ENCODE assay signal across 8 cellular contexts in genomic region chr15:59501531-59502113, GRCh38.
A peak's percentile ranks its signal among the peaks of the same experiment; 100 is the strongest.
DNase-seq lines count a peak whose midpoint lies in the region; ATAC-seq and TF ChIP-seq lines count a peak whose summit lies in the region.

No MANE protein-coding gene starts in this region.

- POLR2A ChIA-PET in CD4-positive, alpha-beta memory T cell (lab: Charles Lee; ENCODE audit: partially characterized antibody), result no interaction called here

- DNase-seq in EH (ENCODE audit: low read depth), result peak; percentile 56
- DNase-seq in HFFc6, result peak; percentile 52
- peak; percentile 43 for DNase-seq in SHP77 treated with DMSO at 0.1 percent for 48 hours (lab: John Stamatoyannopoulos, UW)
- no peak for DNase-seq in esophagus squamous epithelium (lab: John Stamatoyannopoulos, UW)
- DNase-seq in progenitor cell of endocrine pancreas (ENCODE audit: low spot score, unreplicated experiment), result peak; percentile 23
- DNase-seq in CD4-positive, alpha-beta memory T cell, result no peak

- H3K4me1 ChIP-seq in esophagus squamous epithelium, result no peaks in the 10 kb centered on the region
- no peaks in the 10 kb centered on the region for H3K4me1 ChIP-seq in CD4-positive, alpha-beta memory T cell (ENCODE audit: insufficient read depth, low read length)

- WGBS in esophagus squamous epithelium, 2 donors, result 37% methylated on average over 5 of the region's 5 CpGs

- CTCF ChIA-PET in CD4-positive, alpha-beta memory T cell (lab: Charles Lee; ENCODE audit: partially characterized antibody), result interaction anchor here (0.7 to 3.2 kb wide), 5 partner anchors 9 to 1274 kb away, joined by 3 to 16 read pairs (median 3); no protein-coding TSS in a partner anchor

- H3K4me3 Mint-ChIP-seq in HFFc6, result no peak overlapping the region
- no peak overlapping the region for H3K4me3 Mint-ChIP-seq in progenitor cell of endocrine pancreas (ENCODE audit: low read depth)
- no peak overlapping the region for H3K4me3 Mint-ChIP-seq in CD4-positive, alpha-beta memory T cell

- H3K27ac Mint-ChIP-seq in HFFc6 (no peak overlapping the region), progenitor cell of endocrine pancreas (no peak overlapping the region)
- H3K27ac Mint-ChIP-seq in CD4-positive, alpha-beta memory T cell, result no peak overlapping the region

- H3K4me3 ChIP-seq in esophagus squamous epithelium, result no peak overlapping the region
- no peak overlapping the region for H3K4me3 ChIP-seq in CD4-positive, alpha-beta memory T cell (ENCODE audit: low read length in 2 of 2)

- no peaks in the 10 kb centered on the region for H3K27me3 ChIP-seq in esophagus squamous epithelium
- no peaks in the 10 kb centered on the region for H3K27me3 ChIP-seq in CD4-positive, alpha-beta memory T cell (ENCODE audit: insufficient read depth, low read length)

- TF ChIP-seq CTCF in HFFc6 (IDR thresholded peaks at IDR 0.05) (peak; percentile 80), esophagus squamous epithelium (IDR thresholded peaks at IDR 0.05) (peak in 5 of 6 experiments; percentile 30 to 65 (median 51)), progenitor cell of endocrine pancreas (IDR thresholded peaks at IDR 0.05; ENCODE audit: unreplicated experiment) (peak; percentile 77)

- H3K27me3 Mint-ChIP-seq in HFFc6 (ENCODE audit: insufficient read depth) (peaks cover 10% of the 10 kb centered on the region), progenitor cell of endocrine pancreas (no peaks in the 10 kb centered on the region)
- H3K27me3 Mint-ChIP-seq in CD4-positive, alpha-beta memory T cell, result peaks cover 1 to 4% of the 10 kb centered on the region in 2 donors

- H3K36me3 Mint-ChIP-seq in HFFc6 (ENCODE audit: low read depth) (no peaks in the 10 kb centered on the region), progenitor cell of endocrine pancreas (ENCODE audit: insufficient read depth) (no peaks in the 10 kb centered on the region)
- no peaks in the 10 kb centered on the region for H3K36me3 Mint-ChIP-seq in CD4-positive, alpha-beta memory T cell

- H3K36me3 ChIP-seq in esophagus squamous epithelium, result no peaks in the 10 kb centered on the region
- no peaks in the 10 kb centered on the region for H3K36me3 ChIP-seq in CD4-positive, alpha-beta memory T cell (ENCODE audit: insufficient read depth, low read length)

- no peaks in the 10 kb centered on the region for H3K9me3 Mint-ChIP-seq in HFFc6
- H3K9me3 Mint-ChIP-seq in progenitor cell of endocrine pancreas (ENCODE audit: low read depth), result peaks cover 4% of the 10 kb centered on the region
- H3K9me3 Mint-ChIP-seq in CD4-positive, alpha-beta memory T cell, result no peaks in the 10 kb centered on the region

- no peak for TF ChIP-seq POLR2A in esophagus squamous epithelium (IDR thresholded peaks at IDR 0.05)

- H3K4me1 Mint-ChIP-seq in HFFc6 (ENCODE audit: low read depth) (peaks cover 6% of the 10 kb centered on the region), progenitor cell of endocrine pancreas (ENCODE audit: low read depth) (no peaks in the 10 kb centered on the region)
- H3K4me1 Mint-ChIP-seq in CD4-positive, alpha-beta memory T cell, result no peaks in the 10 kb centered on the region

- no peaks in the 10 kb centered on the region for H3K9me3 ChIP-seq in esophagus squamous epithelium
- no peaks in the 10 kb centered on the region for H3K9me3 ChIP-seq in CD4-positive, alpha-beta memory T cell (ENCODE audit: control insufficient read depth in 1 of 2, low read length in 2 of 2)

- no peak overlapping the region for H3K27ac ChIP-seq in esophagus squamous epithelium
- H3K27ac ChIP-seq in CD4-positive, alpha-beta memory T cell (ENCODE audit: low read depth, low read length), result no peak overlapping the region

- ATAC-seq in HG02885 (IDR thresholded peaks at IDR 0.05; ENCODE audit: poor library complexity, unreplicated experiment), result no peak
- ATAC-seq in GM19324 (IDR thresholded peaks at IDR 0.05; ENCODE audit: low FRiP score, unreplicated experiment), result no peak

- intact Hi-C loops in esophagus squamous epithelium (cut with DNase I), result no loop called here
- intact Hi-C loops in CD4-positive, alpha-beta memory T cell (cut with micrococcal nuclease), result no loop called here

Comparison
In these comparisons a context has a peak if more than half of its experiments do, and no peak if none do; other contexts are left out.
1. DNase-seq: peak in EH (single experiment), HFFc6 (single experiment), SHP77 treated with DMSO at 0.1 percent for 48 hours (single experiment) and progenitor cell of endocrine pancreas (single experiment); none in esophagus squamous epithelium (single experiment) and CD4-positive, alpha-beta memory T cell (0 of 5).
2. Peak in every context shown above with its lines, with median percentiles within 50 percentile points of each other: CTCF ChIP-seq.